Comparison of ENCODE assay signal across 8 cellular contexts in genomic region chr1:229558460-229559335, GRCh38. TPM values are rescaled to one million over a fixed set of nuclear protein-coding genes. Genes with fewer than 3 reads are reported as not detected.
DNase-seq lines count a peak whose midpoint lies in the region; ATAC-seq and TF ChIP-seq lines count a peak whose summit lies in the region.

Gene ABCB10, minus strand, starts transcription at chr1:229558707. Its CDS starts 55 bp downstream, at chr1:229558652.

- TF ChIP-seq CTCF in right atrium auricular region (IDR thresholded peaks at IDR 0.05) (peak; percentile 82 to 95), uterus (IDR thresholded peaks at IDR 0.05) (peak; percentile 79 to 89 (median 85))

- DNase-seq in NCI-H1694 (lab: John Stamatoyannopoulos, UW) (peak; percentile 94), T-helper 2 cell (peak; percentile 56 to 92 (median 80)), anterior cingulate cortex (lab: John Stamatoyannopoulos, UW) (peak; percentile 70 to 98 (median 95)), right atrium auricular region (ENCODE audit: low spot score) (peak; percentile 94), pulmonary artery endothelial cell (ENCODE audit: low read depth, low spot score) (peak; percentile 91), uterus (peak; percentile 94 to 97)

- H3K27me3 ChIP-seq in right atrium auricular region = no peaks in the 10 kb centered on the region
- no peaks in the 10 kb centered on the region for H3K27me3 ChIP-seq in uterus

- peak; percentile 82 for ATAC-seq in GM18498 (IDR thresholded peaks at IDR 0.05; ENCODE audit: unreplicated experiment)
- peak; percentile 75 for ATAC-seq in HG02885 (IDR thresholded peaks at IDR 0.05; ENCODE audit: poor library complexity, unreplicated experiment)

- H3K36me3 ChIP-seq in right atrium auricular region = no peaks in the 10 kb centered on the region
- no peaks in the 10 kb centered on the region for H3K36me3 ChIP-seq in uterus

- peak within 1 kb of the TSS; percentile 87 to 93 for H3K4me3 ChIP-seq in right atrium auricular region
- peak within 1 kb of the TSS; percentile 42 to 61 for H3K4me3 ChIP-seq in uterus

- peak within 1 kb of the TSS; percentile 91 to 97 for H3K27ac ChIP-seq in right atrium auricular region
- H3K27ac ChIP-seq in uterus = peak within 1 kb of the TSS; percentile 82 to 86

- H3K9me3 ChIP-seq in right atrium auricular region (no peaks in the 10 kb centered on the region), uterus (no peaks in the 10 kb centered on the region)

- intact Hi-C loops in uterus (cut with DNase I; ENCODE audit: low total_unique reads) = loop anchor here (5.0 kb wide), 1 partner anchor 69 kb away; the partner anchor contains the start of genes TAF5L and URB2

- H3K4me1 ChIP-seq in right atrium auricular region (peaks cover 0 to 36% of the 10 kb centered on the region in 2 donors), uterus (peaks cover 0 to 9% of the 10 kb centered on the region in 2 donors)

- peak; percentile 70 for TF ChIP-seq POLR2A in uterus (IDR thresholded peaks at IDR 0.05)

RNA-seq across cellular contexts. Expression of gene ABCB10, which starts in this region (rescaled TPM):
- total RNA-seq in right atrium auricular region (1 to 10 TPM; 8.6 to 9.2 TPM), pulmonary artery endothelial cell (23.6 and 32.0 TPM in 2 replicates), uterus (10 to 100 TPM in 2 of 4 donors, 1 to 10 TPM in 2; 4.7 to 26.8 (median 15.4) TPM)

Comparison
In these comparisons a context has a peak if more than half of its experiments do, and no peak if none do; other contexts are left out.
1. Peak in every context shown above with its lines: DNase-seq, ATAC-seq, H3K4me3 ChIP-seq and H3K27ac ChIP-seq.